16 cellular contexts compared by ENCODE assay signal in the genomic region with DNA sequence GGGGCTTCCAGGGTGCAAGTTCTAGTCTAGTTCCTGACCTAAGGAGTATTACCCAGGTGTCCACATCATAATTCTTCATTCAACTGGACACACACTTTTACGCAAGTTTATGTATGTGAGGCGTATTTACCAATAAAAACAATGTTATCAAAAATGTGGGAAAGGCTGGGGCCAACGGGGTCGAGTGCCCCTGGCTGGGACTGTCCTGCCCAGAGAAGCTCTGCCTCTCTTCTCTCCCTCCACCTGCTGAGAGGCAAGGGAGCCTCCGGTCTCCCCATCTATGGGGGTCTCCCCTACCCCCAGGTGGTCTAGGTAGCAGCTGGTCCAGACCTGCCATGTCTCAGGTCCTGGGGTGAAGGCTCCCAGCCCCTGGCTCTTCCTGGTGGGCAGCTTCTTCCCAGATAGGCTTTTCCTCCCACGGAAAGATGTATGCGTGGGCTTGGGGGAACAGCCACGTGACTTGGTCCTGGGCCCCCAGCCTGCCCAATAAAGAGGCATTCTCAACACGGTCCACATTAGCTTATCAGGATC.
DNase-seq lines count a peak whose midpoint lies in the region; ATAC-seq and TF ChIP-seq lines count a peak whose summit lies in the region.
"Had no signal": no experiment of that assay in that cellular context is flagged by ENCODE, and none has a peak within 500 bp of the region (broad histone marks: within the 10 kb centered on the region; RNA-seq: fewer than 3 reads in every experiment).

No MANE protein-coding gene starts in this region.

- no peaks in the 10 kb centered on the region for H3K79me1 ChIP-seq in mesenchymal stem cell (replicated peaks; ENCODE audit: low read length, poor library complexity, severe bottlenecking)

- no peak overlapping the region for H3K23ac ChIP-seq in mesenchymal stem cell (ENCODE audit: low read length in 2 of 2)

- peak overlapping the region; percentile 80 to 86 for H3K18ac ChIP-seq in mesenchymal stem cell (ENCODE audit: low read depth in 1 of 2, low read length in 2 of 2)

- H3K36me3 Mint-ChIP-seq in Caco-2 (ENCODE audit: insufficient read depth, unreplicated experiment), result peaks cover 7% of the 10 kb centered on the region
- no peaks in the 10 kb centered on the region for H3K36me3 Mint-ChIP-seq in stimulated activated effector memory CD8-positive, alpha-beta T cell treated with anti-CD3 and anti-CD28 coated beads, Interleukin-12 subunit alpha, Interleukin-12 subunit beta, amount 100 ng/mL, for 72 hours

- peak overlapping the region; percentile 27 for H4K8ac ChIP-seq in mesenchymal stem cell (ENCODE audit: low read length)

- H3K4me2 ChIP-seq in mesenchymal stem cell (ENCODE audit: low read length, poor library complexity, severe bottlenecking), result no peak overlapping the region

- H3K27ac ChIP-seq in Panc1 (ENCODE audit: low read length) (peak overlapping the region; percentile 98), mesenchymal stem cell (ENCODE audit: low read length, poor library complexity, severe bottlenecking) (peak overlapping the region; percentile 2)

- H2AK5ac ChIP-seq in mesenchymal stem cell (ENCODE audit: low read length, severe bottlenecking), result peak overlapping the region; percentile 59

- H2BK120ac ChIP-seq in mesenchymal stem cell (ENCODE audit: low read depth, low read length), result peak overlapping the region; percentile 71

- peaks cover 46% of the 10 kb centered on the region for H3K4me1 Mint-ChIP-seq in Caco-2 (ENCODE audit: low read depth, unreplicated experiment)
- peaks cover 13% of the 10 kb centered on the region for H3K4me1 Mint-ChIP-seq in stimulated activated effector memory CD8-positive, alpha-beta T cell treated with anti-CD3 and anti-CD28 coated beads, Interleukin-12 subunit alpha, Interleukin-12 subunit beta, amount 100 ng/mL, for 72 hours

- peaks cover 44% of the 10 kb centered on the region for H3K4me1 ChIP-seq in Caco-2
- H3K4me1 ChIP-seq in Panc1 (ENCODE audit: control insufficient read depth, insufficient read depth, low read length), result peaks cover 61% of the 10 kb centered on the region
- peaks cover 31% of the 10 kb centered on the region for H3K4me1 ChIP-seq in mesenchymal stem cell (ENCODE audit: control insufficient read depth, insufficient read depth, low read depth, low read length)

- in situ Hi-C loops in Panc1 (cut with HindIII; ENCODE audit: low pct_unique_long_range_greater_than_20kb, low sequenced_read_pairs), result no loop called here

- TF ChIP-seq CTCF in Caco-2 (IDR thresholded peaks at IDR 0.05; ENCODE audit: insufficient read depth in 1 of 2, low read depth in 1 of 2, low read length in 1 of 2, severe bottlenecking in 1 of 2, unreplicated experiment in 1 of 2) (no peak), Panc1 (IDR thresholded peaks at IDR 0.05) (no peak)

- no peak overlapping the region for H3K9ac ChIP-seq in mesenchymal stem cell (ENCODE audit: low read length)

- H3K4ac ChIP-seq in mesenchymal stem cell (ENCODE audit: low read depth in 1 of 2, low read length in 2 of 2), result no peak overlapping the region

- H2BK15ac ChIP-seq in mesenchymal stem cell (ENCODE audit: low read depth, poor library complexity, severe bottlenecking), result no peak overlapping the region

- H2AFZ ChIP-seq in mesenchymal stem cell (ENCODE audit: low read depth, low read length), result no peak overlapping the region

- H3K9me3 ChIP-seq in Caco-2, result no peaks in the 10 kb centered on the region
- H3K9me3 ChIP-seq in Panc1 (ENCODE audit: control insufficient read depth, insufficient read depth, low read depth, low read length), result no peaks in the 10 kb centered on the region
- H3K9me3 ChIP-seq in mesenchymal stem cell (ENCODE audit: control insufficient read depth, low read length), result no peaks in the 10 kb centered on the region

- H3K4me3 ChIP-seq in Caco-2 (ENCODE audit: low read depth, low read length), result no peak overlapping the region
- no peak overlapping the region for H3K4me3 ChIP-seq in Panc1 (ENCODE audit: low read depth in 2 of 2, low read length in 2 of 2)
- no peak overlapping the region for H3K4me3 ChIP-seq in mesenchymal stem cell (ENCODE audit: insufficient read depth in 1 of 2, low read depth in 1 of 2, low read length in 2 of 2)

- intact Hi-C loops in Caco-2 (cut with micrococcal nuclease; ENCODE audit: unreplicated experiment) (no loop called here), Panc1 (cut with micrococcal nuclease; ENCODE audit: unreplicated experiment) (no loop called here)

- CTCF ChIA-PET in Caco-2 (lab: Charles Lee), result interaction anchor here (0.7 kb wide), 1 partner anchor 8 kb away, joined by 11 read pairs; no protein-coding TSS in a partner anchor
- CTCF ChIA-PET in Panc1 (lab: Charles Lee), result no interaction called here

- ATAC-seq in Panc1, result no peak
- no peak for ATAC-seq in stimulated activated effector memory CD8-positive, alpha-beta T cell treated with anti-CD3 and anti-CD28 coated beads, Interleukin-12 subunit alpha, Interleukin-12 subunit beta, amount 100 ng/mL, for 72 hours
- ATAC-seq in GM19324 (IDR thresholded peaks at IDR 0.05; ENCODE audit: low FRiP score, unreplicated experiment), result no peak

- POLR2A ChIA-PET in Caco-2 (lab: Charles Lee) (interaction anchor here (0.6 kb wide), 1 partner anchor 586 kb away, joined by 3 read pairs; no protein-coding TSS in a partner anchor), Panc1 (lab: Charles Lee) (interaction anchor here (0.5 kb wide), 1 partner anchor 92 kb away, joined by 3 read pairs; no protein-coding TSS in a partner anchor)

- DNase-seq in Caco-2, result no peak
- DNase-seq in Panc1 (ENCODE audit: low read depth, low spot score), result no peak
- no peak for DNase-seq in mesenchymal stem cell
- DNase-seq in stimulated activated effector memory CD8-positive, alpha-beta T cell treated with anti-CD3 and anti-CD28 coated beads, Interleukin-12 subunit alpha, Interleukin-12 subunit beta, amount 100 ng/mL, for 72 hours (ENCODE audit: low spot score in 2 of 2), result no peak
- no peak for DNase-seq in KG1 (lab: John Stamatoyannopoulos, UW)
- no peak for DNase-seq in ureter (ENCODE audit: low spot score)
- DNase-seq: AML-193; CD4-positive, alpha-beta T cell; DMS79 treated with DMSO at 0.1 percent for 48 hours; HFFc6; Kasumi-1; NCI-H1417; NCI-H2029; NCI-H510A treated with DMSO at 0.1 percent for 48 hours; SHP77 had no signal

- no peaks in the 10 kb centered on the region for H3K9me3 Mint-ChIP-seq in Caco-2 (ENCODE audit: unreplicated experiment)
- H3K9me3 Mint-ChIP-seq in stimulated activated effector memory CD8-positive, alpha-beta T cell treated with anti-CD3 and anti-CD28 coated beads, Interleukin-12 subunit alpha, Interleukin-12 subunit beta, amount 100 ng/mL, for 72 hours, result no peaks in the 10 kb centered on the region
- H3K9me3 Mint-ChIP-seq: CD4-positive, alpha-beta T cell; HFFc6 had no signal

- peak overlapping the region in 1 of 2 experiments; percentile 85 for H3K14ac ChIP-seq in mesenchymal stem cell (ENCODE audit: low read length in 2 of 2)

- H4K91ac ChIP-seq in mesenchymal stem cell (ENCODE audit: low read length), result peak overlapping the region; percentile 74

- WGBS in mesenchymal stem cell, result 91% methylated on average over 8 of the region's 9 CpGs

- H3K27me3 Mint-ChIP-seq in Caco-2 (ENCODE audit: insufficient read depth, unreplicated experiment), result no peaks in the 10 kb centered on the region

- H3K27me3 ChIP-seq in Caco-2 (replicated peaks; ENCODE audit: control insufficient read depth, insufficient read depth, low read length) (no peaks in the 10 kb centered on the region), Panc1 (ENCODE audit: control insufficient read depth, insufficient read depth, low read length) (no peaks in the 10 kb centered on the region), mesenchymal stem cell (ENCODE audit: control insufficient read depth in 1 of 2, insufficient read depth in 1 of 2, low read length in 2 of 2) (no peaks in the 10 kb centered on the region)

- no peak overlapping the region for H2BK5ac ChIP-seq in mesenchymal stem cell (ENCODE audit: low read depth, low read length, poor library complexity, severe bottlenecking)

- H3K4me3 Mint-ChIP-seq in Caco-2 (ENCODE audit: unreplicated experiment), result no peak overlapping the region
- H3K4me3 Mint-ChIP-seq in stimulated activated effector memory CD8-positive, alpha-beta T cell treated with anti-CD3 and anti-CD28 coated beads, Interleukin-12 subunit alpha, Interleukin-12 subunit beta, amount 100 ng/mL, for 72 hours, result no peak overlapping the region
- H3K4me3 Mint-ChIP-seq: CD4-positive, alpha-beta T cell; HFFc6 had no signal

- BruUV-seq in Caco-2 (replicated peaks; lab: Mats Ljungman, UMichigan) (no TSS peak), Panc1 (replicated peaks; lab: Mats Ljungman, UMichigan) (no TSS peak)

- peak overlapping the region; percentile 36 for H3K27ac Mint-ChIP-seq in Caco-2 (ENCODE audit: unreplicated experiment)
- H3K27ac Mint-ChIP-seq in stimulated activated effector memory CD8-positive, alpha-beta T cell treated with anti-CD3 and anti-CD28 coated beads, Interleukin-12 subunit alpha, Interleukin-12 subunit beta, amount 100 ng/mL, for 72 hours, result peak overlapping the region; percentile 57
- H3K27ac Mint-ChIP-seq: CD4-positive, alpha-beta T cell had no signal

- H3K36me3 ChIP-seq in Caco-2 (ENCODE audit: control insufficient read depth, insufficient read depth, low read length) (no peaks in the 10 kb centered on the region), Panc1 (ENCODE audit: control insufficient read depth, insufficient read depth, low read length) (no peaks in the 10 kb centered on the region), mesenchymal stem cell (ENCODE audit: control insufficient read depth in 1 of 2, insufficient read depth in 2 of 2, low read depth in 1 of 2, low read length in 2 of 2) (no peaks in the 10 kb centered on the region)

- peak overlapping the region; percentile 7 to 98 for H2BK12ac ChIP-seq in mesenchymal stem cell (ENCODE audit: low read length in 2 of 2)
